1 cellular context compared by ENCODE assay signal in the genomic region with DNA sequence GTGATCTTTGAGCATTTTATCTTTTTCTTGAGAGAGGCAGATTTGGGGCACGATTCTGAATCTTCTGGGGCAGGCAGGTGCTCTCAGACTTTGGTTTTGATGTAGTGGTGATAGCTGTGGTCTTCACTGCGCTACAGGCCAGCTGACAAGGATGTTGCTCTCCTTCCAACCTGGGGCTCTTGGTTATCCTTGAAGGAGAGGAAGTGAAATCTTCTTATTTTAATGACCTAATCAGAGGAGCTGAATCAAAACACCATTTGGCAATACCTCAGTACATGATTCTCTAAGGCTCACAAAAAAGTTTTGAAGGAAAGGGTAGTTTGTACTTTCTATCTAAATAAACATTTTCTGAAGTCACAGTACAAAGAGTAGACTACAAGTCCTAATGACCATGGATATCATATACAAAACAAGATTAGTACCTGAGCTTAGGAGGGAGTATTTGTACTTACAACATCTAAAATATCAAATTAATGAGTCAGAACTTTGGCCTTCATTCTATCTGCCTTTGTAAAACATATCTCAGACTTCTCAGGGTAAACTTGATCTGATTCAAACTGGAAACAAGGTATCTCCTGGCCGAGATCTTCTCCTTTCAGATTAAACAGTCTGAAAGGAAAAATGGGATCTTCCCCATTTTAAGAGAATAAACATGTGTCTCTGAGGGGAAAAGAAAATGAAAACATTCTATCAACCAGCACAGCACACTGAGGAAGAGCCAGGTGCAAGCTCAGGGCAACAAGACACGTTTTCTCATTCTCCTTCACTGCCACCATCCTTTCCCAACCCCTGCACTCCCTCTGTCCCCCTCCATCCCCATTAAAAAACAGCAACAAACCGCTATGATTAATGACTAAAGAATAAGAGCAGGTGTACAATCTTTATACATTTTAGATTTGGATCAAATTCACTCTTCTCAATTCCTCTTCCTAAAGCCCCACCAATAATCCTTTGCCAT.
TF ChIP-seq lines count a peak whose summit lies in the region.

No MANE protein-coding gene starts in this region.

TF ChIP-seq in H1, 55 proteins besides CTCF, POLR2A, EP300 and RAD21:
- TF ChIP-seq ZNF274 (IDR thresholded peaks at IDR 0.05; ENCODE audit: borderline replicate concordance, extremely low read depth, low read length) = no peak
- no peak for TF ChIP-seq KDM1A (IDR thresholded peaks at IDR 0.05; ENCODE audit: borderline replicate concordance, low read length)
- no peak for TF ChIP-seq RXRA (IDR thresholded peaks at IDR 0.05; ENCODE audit: insufficient read depth, low read depth, low read length)
- TF ChIP-seq TBP (IDR thresholded peaks at IDR 0.05; ENCODE audit: low read depth, low read length) = no peak
- TF ChIP-seq GTF2F1 (IDR thresholded peaks at IDR 0.05; ENCODE audit: borderline replicate concordance, low read depth, low read length) = no peak
- TF ChIP-seq, protein P1, sequence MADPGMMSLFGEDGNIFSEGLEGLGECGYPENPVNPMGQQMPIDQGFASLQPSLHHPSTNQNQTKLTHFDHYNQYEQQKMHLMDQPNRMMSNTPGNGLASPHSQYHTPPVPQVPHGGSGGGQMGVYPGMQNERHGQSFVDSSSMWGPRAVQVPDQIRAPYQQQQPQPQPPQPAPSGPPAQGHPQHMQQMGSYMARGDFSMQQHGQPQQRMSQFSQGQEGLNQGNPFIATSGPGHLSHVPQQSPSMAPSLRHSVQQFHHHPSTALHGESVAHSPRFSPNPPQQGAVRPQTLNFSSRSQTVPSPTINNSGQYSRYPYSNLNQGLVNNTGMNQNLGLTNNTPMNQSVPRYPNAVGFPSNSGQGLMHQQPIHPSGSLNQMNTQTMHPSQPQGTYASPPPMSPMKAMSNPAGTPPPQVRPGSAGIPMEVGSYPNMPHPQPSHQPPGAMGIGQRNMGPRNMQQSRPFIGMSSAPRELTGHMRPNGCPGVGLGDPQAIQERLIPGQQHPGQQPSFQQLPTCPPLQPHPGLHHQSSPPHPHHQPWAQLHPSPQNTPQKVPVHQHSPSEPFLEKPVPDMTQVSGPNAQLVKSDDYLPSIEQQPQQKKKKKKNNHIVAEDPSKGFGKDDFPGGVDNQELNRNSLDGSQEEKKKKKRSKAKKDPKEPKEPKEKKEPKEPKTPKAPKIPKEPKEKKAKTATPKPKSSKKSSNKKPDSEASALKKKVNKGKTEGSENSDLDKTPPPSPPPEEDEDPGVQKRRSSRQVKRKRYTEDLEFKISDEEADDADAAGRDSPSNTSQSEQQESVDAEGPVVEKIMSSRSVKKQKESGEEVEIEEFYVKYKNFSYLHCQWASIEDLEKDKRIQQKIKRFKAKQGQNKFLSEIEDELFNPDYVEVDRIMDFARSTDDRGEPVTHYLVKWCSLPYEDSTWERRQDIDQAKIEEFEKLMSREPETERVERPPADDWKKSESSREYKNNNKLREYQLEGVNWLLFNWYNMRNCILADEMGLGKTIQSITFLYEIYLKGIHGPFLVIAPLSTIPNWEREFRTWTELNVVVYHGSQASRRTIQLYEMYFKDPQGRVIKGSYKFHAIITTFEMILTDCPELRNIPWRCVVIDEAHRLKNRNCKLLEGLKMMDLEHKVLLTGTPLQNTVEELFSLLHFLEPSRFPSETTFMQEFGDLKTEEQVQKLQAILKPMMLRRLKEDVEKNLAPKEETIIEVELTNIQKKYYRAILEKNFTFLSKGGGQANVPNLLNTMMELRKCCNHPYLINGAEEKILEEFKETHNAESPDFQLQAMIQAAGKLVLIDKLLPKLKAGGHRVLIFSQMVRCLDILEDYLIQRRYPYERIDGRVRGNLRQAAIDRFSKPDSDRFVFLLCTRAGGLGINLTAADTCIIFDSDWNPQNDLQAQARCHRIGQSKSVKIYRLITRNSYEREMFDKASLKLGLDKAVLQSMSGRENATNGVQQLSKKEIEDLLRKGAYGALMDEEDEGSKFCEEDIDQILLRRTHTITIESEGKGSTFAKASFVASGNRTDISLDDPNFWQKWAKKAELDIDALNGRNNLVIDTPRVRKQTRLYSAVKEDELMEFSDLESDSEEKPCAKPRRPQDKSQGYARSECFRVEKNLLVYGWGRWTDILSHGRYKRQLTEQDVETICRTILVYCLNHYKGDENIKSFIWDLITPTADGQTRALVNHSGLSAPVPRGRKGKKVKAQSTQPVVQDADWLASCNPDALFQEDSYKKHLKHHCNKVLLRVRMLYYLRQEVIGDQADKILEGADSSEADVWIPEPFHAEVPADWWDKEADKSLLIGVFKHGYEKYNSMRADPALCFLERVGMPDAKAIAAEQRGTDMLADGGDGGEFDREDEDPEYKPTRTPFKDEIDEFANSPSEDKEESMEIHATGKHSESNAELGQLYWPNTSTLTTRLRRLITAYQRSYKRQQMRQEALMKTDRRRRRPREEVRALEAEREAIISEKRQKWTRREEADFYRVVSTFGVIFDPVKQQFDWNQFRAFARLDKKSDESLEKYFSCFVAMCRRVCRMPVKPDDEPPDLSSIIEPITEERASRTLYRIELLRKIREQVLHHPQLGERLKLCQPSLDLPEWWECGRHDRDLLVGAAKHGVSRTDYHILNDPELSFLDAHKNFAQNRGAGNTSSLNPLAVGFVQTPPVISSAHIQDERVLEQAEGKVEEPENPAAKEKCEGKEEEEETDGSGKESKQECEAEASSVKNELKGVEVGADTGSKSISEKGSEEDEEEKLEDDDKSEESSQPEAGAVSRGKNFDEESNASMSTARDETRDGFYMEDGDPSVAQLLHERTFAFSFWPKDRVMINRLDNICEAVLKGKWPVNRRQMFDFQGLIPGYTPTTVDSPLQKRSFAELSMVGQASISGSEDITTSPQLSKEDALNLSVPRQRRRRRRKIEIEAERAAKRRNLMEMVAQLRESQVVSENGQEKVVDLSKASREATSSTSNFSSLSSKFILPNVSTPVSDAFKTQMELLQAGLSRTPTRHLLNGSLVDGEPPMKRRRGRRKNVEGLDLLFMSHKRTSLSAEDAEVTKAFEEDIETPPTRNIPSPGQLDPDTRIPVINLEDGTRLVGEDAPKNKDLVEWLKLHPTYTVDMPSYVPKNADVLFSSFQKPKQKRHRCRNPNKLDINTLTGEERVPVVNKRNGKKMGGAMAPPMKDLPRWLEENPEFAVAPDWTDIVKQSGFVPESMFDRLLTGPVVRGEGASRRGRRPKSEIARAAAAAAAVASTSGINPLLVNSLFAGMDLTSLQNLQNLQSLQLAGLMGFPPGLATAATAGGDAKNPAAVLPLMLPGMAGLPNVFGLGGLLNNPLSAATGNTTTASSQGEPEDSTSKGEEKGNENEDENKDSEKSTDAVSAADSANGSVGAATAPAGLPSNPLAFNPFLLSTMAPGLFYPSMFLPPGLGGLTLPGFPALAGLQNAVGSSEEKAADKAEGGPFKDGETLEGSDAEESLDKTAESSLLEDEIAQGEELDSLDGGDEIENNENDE (IDR thresholded peaks at IDR 0.05; ENCODE audit: insufficient replicate concordance, low read length) = no peak
- no peak for TF ChIP-seq ATF3 (IDR thresholded peaks at IDR 0.05; ENCODE audit: insufficient read depth, low read depth, low read length)
- TF ChIP-seq KDM5A (IDR thresholded peaks at IDR 0.05; ENCODE audit: low read length) = no peak
- TF ChIP-seq SIX5 (IDR thresholded peaks at IDR 0.05; ENCODE audit: low read depth, low read length) = no peak
- TF ChIP-seq ASH2L (IDR thresholded peaks at IDR 0.05; ENCODE audit: low read length) = no peak
- no peak for TF ChIP-seq CEBPB (IDR thresholded peaks at IDR 0.05; ENCODE audit: low read depth, low read length)
